ENCODE assay signal across 23 cellular contexts in genomic region chr3:124890573-124891190, GRCh38. TPM values are rescaled to one million over a fixed set of nuclear protein-coding genes. Genes with fewer than 3 reads are reported as not detected.
"Had no signal": no experiment of that assay in that cellular context is flagged by ENCODE, and none has a peak within 500 bp of the region (broad histone marks: within the 10 kb centered on the region; RNA-seq: fewer than 3 reads in every experiment).

No MANE protein-coding gene starts in this region.

- H3K27me3 ChIP-seq: hepatocyte, suprapubic skin had no signal

- H3K4me3 Mint-ChIP-seq: activated naive CD4-positive, alpha-beta T cell treated with anti-CD3 and anti-CD28 coated beads, Interleukin-2, amount 10 ng/mL, durations not matched to agents 7 days and 5 days; naive thymus-derived CD8-positive, alpha-beta T cell; stimulated activated naive CD8-positive, alpha-beta T cell treated with anti-CD3 and anti-CD28 coated beads, Interleukin-15, Interleukin-2, amounts not matched to agents 100 ng/mL and 50 ng/mL, for 24 hours; T-cell had no signal

- DNase-seq: activated CD4-positive, alpha-beta T cell treated with anti-CD3 and anti-CD28 coated beads for 1 hour; activated CD4-positive, alpha-beta T cell treated with anti-CD3 and anti-CD28 coated beads, Interleukin-2, amount 50 U/mL, for 4 hours; activated naive CD4-positive, alpha-beta T cell treated with anti-CD3 and anti-CD28 coated beads, Interleukin-2, amount 10 ng/mL, durations not matched to agents 7 days and 5 days; activated T-cell treated with anti-CD3 and anti-CD28 coated beads, Interleukin-2, amount 50 U/mL, for 1 hour; caudate nucleus; esophagus squamous epithelium; islet precursor cell; naive thymus-derived CD8-positive, alpha-beta T cell; nucleus accumbens; right cardiac atrium; small intestine; T-cell; T-helper 9 cell had no signal

- H3K4me3 ChIP-seq: esophagus squamous epithelium, hepatocyte, suprapubic skin had no signal

- H3K27ac ChIP-seq: hepatocyte, suprapubic skin had no signal

- H3K9me3 Mint-ChIP-seq: activated naive CD4-positive, alpha-beta T cell treated with anti-CD3 and anti-CD28 coated beads, Interleukin-2, amount 10 ng/mL, durations not matched to agents 7 days and 5 days; activated T-helper 2 cell treated with anti-CD3 and anti-CD28 coated beads, Interferon-gamma antibody, Interleukin-2, Interleukin-4, amounts not matched to agents 10 μg/mL and 5 μg/mL and 100 μg/mL, durations not matched to agents 14 hours and 24 hours and 36 hours; naive thymus-derived CD8-positive, alpha-beta T cell; stimulated activated naive CD8-positive, alpha-beta T cell treated with anti-CD3 and anti-CD28 coated beads, Interleukin-15, Interleukin-2, amounts not matched to agents 100 ng/mL and 50 ng/mL, for 24 hours; T-cell had no signal

- H2AFZ ChIP-seq: hepatocyte had no signal

- H3K9me3 ChIP-seq: esophagus squamous epithelium, suprapubic skin had no signal

- H3K36me3 ChIP-seq: esophagus squamous epithelium, suprapubic skin had no signal

- H3K4me2 ChIP-seq: hepatocyte had no signal

- ATAC-seq: left lobe of liver; naive thymus-derived CD8-positive, alpha-beta T cell; right cardiac atrium; T-cell had no signal

- H3K36me3 Mint-ChIP-seq: T-cell had no signal

- H3K27ac Mint-ChIP-seq: activated naive CD4-positive, alpha-beta T cell treated with anti-CD3 and anti-CD28 coated beads, Interleukin-2, amount 10 ng/mL, durations not matched to agents 7 days and 5 days; activated T-helper 2 cell treated with anti-CD3 and anti-CD28 coated beads, Interferon-gamma antibody, Interleukin-2, Interleukin-4, amounts not matched to agents 10 μg/mL and 5 μg/mL and 100 μg/mL, durations not matched to agents 14 hours and 24 hours and 36 hours; naive thymus-derived CD8-positive, alpha-beta T cell; progenitor cell of endocrine pancreas; stimulated activated naive CD8-positive, alpha-beta T cell treated with anti-CD3 and anti-CD28 coated beads, Interleukin-15, Interleukin-2, amounts not matched to agents 100 ng/mL and 50 ng/mL, for 24 hours; T-cell had no signal

RNA-seq across cellular contexts. Expression of gene MUC13, which starts 43.9 kb away (rescaled TPM):
- total RNA-seq: activated T-helper 2 cell treated with anti-CD3 and anti-CD28 coated beads, Interferon-gamma antibody, Interleukin-2, Interleukin-4, amounts not matched to agents 10 μg/mL and 5 μg/mL and 100 μg/mL, durations not matched to agents 14 hours and 24 hours and 36 hours; fibroblast of villous mesenchyme; glomerular endothelial cell; lung microvascular endothelial cell; naive thymus-derived CD8-positive, alpha-beta T cell; progenitor cell of endocrine pancreas; right cardiac atrium; ureter had no signal
- polyA plus RNA-seq: naive thymus-derived CD8-positive, alpha-beta T cell had no signal
